In the genomic region with DNA sequence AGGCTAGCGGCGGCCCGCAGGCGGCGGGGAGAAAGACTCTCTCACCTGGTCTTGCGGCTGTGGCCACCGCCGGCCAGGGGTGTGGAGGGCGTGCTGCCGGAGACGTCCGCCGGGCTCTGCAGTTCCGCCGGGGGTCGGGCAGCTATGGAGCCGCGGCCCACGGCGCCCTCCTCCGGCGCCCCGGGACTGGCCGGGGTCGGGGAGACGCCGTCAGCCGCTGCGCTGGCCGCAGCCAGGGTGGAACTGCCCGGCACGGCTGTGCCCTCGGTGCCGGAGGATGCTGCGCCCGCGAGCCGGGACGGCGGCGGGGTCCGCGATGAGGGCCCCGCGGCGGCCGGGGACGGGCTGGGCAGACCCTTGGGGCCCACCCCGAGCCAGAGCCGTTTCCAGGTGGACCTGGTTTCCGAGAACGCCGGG, we compare ENCODE assay signal across 8 cellular contexts. TPM values are rescaled to one million over a fixed set of nuclear protein-coding genes. Genes with fewer than 3 reads are reported as not detected.
DNase-seq lines count a peak whose midpoint lies in the region; ATAC-seq and TF ChIP-seq lines count a peak whose summit lies in the region.

No MANE protein-coding gene starts in this region.

- no peaks in the 10 kb centered on the region for H3K36me3 ChIP-seq in WERI-Rb-1

- peak overlapping the region; percentile 87 for H3K27ac ChIP-seq in WERI-Rb-1

- TF ChIP-seq CTCF in WERI-Rb-1 (IDR thresholded peaks at IDR 0.05; ENCODE audit: low read depth, low read length), result peak; percentile 57

- DNase-seq in 8988T (peak; percentile 62), WERI-Rb-1 (no peak), left cardiac atrium (no peak), skeletal muscle cell (ENCODE audit: low read depth) (no peak), immature natural killer cell (no peak), NCI-H2227 treated with DMSO at 0.1 percent for 48 hours (lab: John Stamatoyannopoulos, UW) (no peak)

- peaks cover 3% of the 10 kb centered on the region for H3K27me3 ChIP-seq in WERI-Rb-1 (ENCODE audit: insufficient read depth, low read depth, severe bottlenecking)

- peaks cover 0 to 4% (median 0%) of the 10 kb centered on the region in 3 donors for H3K36me3 Mint-ChIP-seq in immature natural killer cell

- peak; percentile 26 for ATAC-seq in GM18858 (IDR thresholded peaks at IDR 0.05; ENCODE audit: unreplicated experiment)
- peak; percentile 35 for ATAC-seq in HG03045 (IDR thresholded peaks at IDR 0.05; ENCODE audit: unreplicated experiment)
- ATAC-seq in left cardiac atrium, result peak; percentile 47 to 63

- no peak overlapping the region for H3K27ac Mint-ChIP-seq in immature natural killer cell

- no peaks in the 10 kb centered on the region for H3K9me3 Mint-ChIP-seq in immature natural killer cell

- H3K4me3 ChIP-seq in WERI-Rb-1 (ENCODE audit: low read depth, low read length), result peak overlapping the region; percentile 80
- H3K4me3 ChIP-seq in skeletal muscle cell (ENCODE audit: low read depth, low read length), result peak overlapping the region; percentile 80

- peaks cover 11 to 15% (median 13%) of the 10 kb centered on the region in 3 donors for H3K27me3 Mint-ChIP-seq in immature natural killer cell (ENCODE audit: low read depth in 3 of 3)

- intact Hi-C loops in left cardiac atrium (cut with DNase I), result loop anchor here (5.0 to 10.0 kb wide), 3 partner anchors 122 to 329 kb away; no protein-coding TSS in a partner anchor

- H3K4me1 Mint-ChIP-seq in immature natural killer cell, result peaks cover 41 to 62% of the 10 kb centered on the region in 2 donors

- peak overlapping the region in 2 of 5 donors; percentile 12 to 40 for H3K4me3 Mint-ChIP-seq in immature natural killer cell

- no peaks in the 10 kb centered on the region for H3K9me3 ChIP-seq in WERI-Rb-1 (ENCODE audit: severe bottlenecking)

RNA-seq across cellular contexts. Expression of a gene that starts 0.3 kb away (rescaled TPM):
- total RNA-seq in left cardiac atrium, result 10 to 100 TPM; 13.2 to 20.1 TPM
- polyA plus RNA-seq in immature natural killer cell, result 1 to 10 TPM; 2.9 to 7.0 (median 5.0) TPM
